In the genomic region with DNA sequence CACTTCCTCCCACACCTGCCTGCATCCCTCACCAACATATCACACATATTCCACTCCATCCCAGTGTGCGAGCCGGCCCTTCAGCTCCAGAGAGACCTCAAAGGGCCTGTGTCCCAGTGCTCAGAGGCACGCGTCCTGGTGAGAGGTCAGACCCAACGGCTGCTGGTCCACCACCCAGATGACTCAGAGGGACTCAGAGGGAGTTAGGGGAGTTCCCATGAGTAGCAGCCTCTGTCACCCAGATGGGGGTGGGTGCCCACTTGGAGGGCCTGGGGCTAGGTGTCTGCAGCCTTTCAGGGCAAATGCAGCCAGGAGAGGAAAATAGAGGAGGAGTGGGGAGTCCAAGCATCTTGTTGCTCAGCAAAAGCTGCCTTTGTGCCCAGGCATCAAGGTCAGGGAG, we compare ENCODE assay signal across 6 cellular contexts.
DNase-seq lines count a peak whose midpoint lies in the region; ATAC-seq, FAIRE-seq and TF ChIP-seq lines count a peak whose summit lies in the region.
"Not testable (repeated sequence)": the region's sequence is repeated elsewhere in the genome, so short reads cannot be mapped to it uniquely, and the experiment has no call there.

No MANE protein-coding gene starts in this region.

- POLR2A ChIA-PET in GM10248 (lab: Yijun Ruan, JAX); Panc1 (lab: Charles Lee); H1 (lab: Charles Lee; ENCODE audit: partially characterized antibody): not testable (repeated sequence)

- CTCF ChIA-PET in GM10248 (lab: Yijun Ruan, JAX); Panc1 (lab: Charles Lee); H1 (lab: Charles Lee; ENCODE audit: partially characterized antibody): not testable (repeated sequence)

- not testable (repeated sequence) for H3K27ac ChIP-seq in Panc1 (ENCODE audit: low read length); H1 (ENCODE audit: low read depth, low read length)

- not testable (repeated sequence) for H3K56ac ChIP-seq in H1 (replicated peaks; ENCODE audit: insufficient read length, low read depth, low read length)

- H4K5ac ChIP-seq in H1 (ENCODE audit: insufficient read length, low read depth, low read length), result not testable (repeated sequence)

- H3K23me2 ChIP-seq in H1 (ENCODE audit: low read depth, low read length), result not testable (repeated sequence)

- H3K27ac Mint-ChIP-seq in natural killer cell treated with Interleukin-12 subunit alpha and Interleukin-12 subunit beta and Interleukin-15 and Interleukin-18, amount 100 ng/mL, for 72 hours, result not testable (repeated sequence)

- H3K23ac ChIP-seq in H1 (ENCODE audit: insufficient read length), result not testable (repeated sequence)

- peak overlapping the region; percentile 51; the same call in 1 of the 2 replicates for H4K8ac ChIP-seq in H1 (ENCODE audit: extremely low read depth, insufficient read depth, low read length)

- H3K18ac ChIP-seq in H1 (ENCODE audit: extremely low read depth, low read length), result not testable (repeated sequence)

- WGBS in H1 (ENCODE audit: extremely low coverage in 1 of 2, insufficient coverage in 1 of 2, insufficient read length in 1 of 2, insufficient replicate concordance in 2 of 2, low coverage in 1 of 2, low lambda C conversion rate in 2 of 2, missing lambda C conversion rate in 1 of 2), 2 experiments, result no CpG with 5 or more reads among the region's 5 CpGs

- H3K4ac ChIP-seq in H1 (replicated peaks; ENCODE audit: insufficient read length, low read depth, low read length), result not testable (repeated sequence)

- H3K79me1 ChIP-seq in H1 (ENCODE audit: low read depth, low read length), result not testable (repeated sequence)

- H2BK120ac ChIP-seq in H1 (replicated peaks; ENCODE audit: low read depth, low read length), result not testable (repeated sequence)

- H3K4me3 ChIP-seq in Panc1 (ENCODE audit: low read depth in 2 of 2, low read length in 2 of 2); H1 (ENCODE audit: extremely low read depth in 1 of 4, insufficient read depth in 2 of 4, low read depth in 3 of 4, low read length in 4 of 4): not testable (repeated sequence)

- H2AFZ ChIP-seq in H1 (ENCODE audit: low read length), result not testable (repeated sequence)

- H3K9ac ChIP-seq in H1 (replicated peaks in 1 of 4; ENCODE audit: extremely low read depth in 1 of 4, low read depth in 3 of 4, low read length in 3 of 4), result not testable (repeated sequence)

- H3K9me3 ChIP-seq in Panc1 (ENCODE audit: control insufficient read depth, insufficient read depth, low read depth, low read length); H1 (ENCODE audit: insufficient read depth in 2 of 2, low read depth in 1 of 2, low read length in 1 of 2): not testable (repeated sequence)

- not testable (repeated sequence) for H3K27me3 Mint-ChIP-seq in natural killer cell treated with Interleukin-12 subunit alpha and Interleukin-12 subunit beta and Interleukin-15 and Interleukin-18, amount 100 ng/mL, for 72 hours

- H3K4me2 ChIP-seq in H1 (ENCODE audit: insufficient read depth in 1 of 2, low read depth in 2 of 2, low read length in 2 of 2), result not testable (repeated sequence)

- not testable (repeated sequence) for H4K20me1 ChIP-seq in H1 (replicated peaks in 1 of 2; ENCODE audit: control insufficient read depth in 1 of 2, insufficient read depth in 2 of 2, low read length in 2 of 2)

- H3K4me3 Mint-ChIP-seq in natural killer cell treated with Interleukin-12 subunit alpha and Interleukin-12 subunit beta and Interleukin-15 and Interleukin-18, amount 100 ng/mL, for 72 hours, result not testable (repeated sequence)

- H2BK12ac ChIP-seq in H1 (ENCODE audit: low read depth, low read length), result not testable (repeated sequence)

- H3K4me1 Mint-ChIP-seq in natural killer cell treated with Interleukin-12 subunit alpha and Interleukin-12 subunit beta and Interleukin-15 and Interleukin-18, amount 100 ng/mL, for 72 hours (ENCODE audit: low read depth in 2 of 2), result not testable (repeated sequence)

- H3K14ac ChIP-seq in H1 (ENCODE audit: insufficient read length), result not testable (repeated sequence)

- H2AK5ac ChIP-seq in H1 (ENCODE audit: low read depth, low read length), result not testable (repeated sequence)

- FAIRE-seq in H1 (lab: Jason Lieb, UNC), result not testable (repeated sequence)

- H3K79me2 ChIP-seq in H1 (ENCODE audit: control insufficient read depth in 1 of 2, insufficient read depth in 2 of 2, low read length in 2 of 2), result not testable (repeated sequence)

- H3K27me3 ChIP-seq in Panc1 (ENCODE audit: control insufficient read depth, insufficient read depth, low read length); H1 (replicated peaks in 1 of 4; ENCODE audit: control insufficient read depth in 3 of 4, extremely low read depth in 1 of 4, insufficient read depth in 3 of 4, low read length in 3 of 4): not testable (repeated sequence)

- H3K9me3 Mint-ChIP-seq in natural killer cell treated with Interleukin-12 subunit alpha and Interleukin-12 subunit beta and Interleukin-15 and Interleukin-18, amount 100 ng/mL, for 72 hours, result not testable (repeated sequence)

- H2BK20ac ChIP-seq in H1 (ENCODE audit: low read length), result not testable (repeated sequence)

- peak; percentile 15 for DNase-seq in Daoy (ENCODE audit: low read depth)
- DNase-seq in GM10248 (ENCODE audit: extremely low spot score), result peak; percentile 8
- not testable (repeated sequence) for DNase-seq in Panc1 (ENCODE audit: low read depth, low spot score); H1 (ENCODE audit: low read depth in 1 of 2, low spot score in 2 of 2); natural killer cell treated with Interleukin-12 subunit alpha and Interleukin-12 subunit beta and Interleukin-15 and Interleukin-18, amount 100 ng/mL, for 72 hours (ENCODE audit: low spot score)

- in situ Hi-C loops in Panc1 (cut with HindIII; ENCODE audit: low pct_unique_long_range_greater_than_20kb, low sequenced_read_pairs), result not testable (repeated sequence)

- H2BK5ac ChIP-seq in H1 (ENCODE audit: low read depth, low read length), result not testable (repeated sequence)

- TF ChIP-seq EP300 in H1 (IDR thresholded peaks at IDR 0.05; ENCODE audit: borderline replicate concordance in 1 of 2, low read depth in 2 of 2, low read length in 2 of 2), result not testable (repeated sequence)

- H4K91ac ChIP-seq in H1 (replicated peaks; ENCODE audit: insufficient read length, low read length), result not testable (repeated sequence)

- intact Hi-C loops in Panc1 (cut with micrococcal nuclease; ENCODE audit: unreplicated experiment), result not testable (repeated sequence)

- TF ChIP-seq POLR2A in H1 (IDR thresholded peaks at IDR 0.05; ENCODE audit: control extremely low read depth in 1 of 2, low read depth in 2 of 2, low read length in 2 of 2), result not testable (repeated sequence)

- TF ChIP-seq RAD21 in H1 (IDR thresholded peaks at IDR 0.05 in 1 of 2, conservative IDR thresholded peaks at IDR 0.05 in 1 of 2; ENCODE audit: low read depth in 2 of 2, low read length in 2 of 2), result not testable (repeated sequence)

- H2BK15ac ChIP-seq in H1 (ENCODE audit: low read length), result not testable (repeated sequence)

- not testable (repeated sequence) for H3K4me1 ChIP-seq in Panc1 (ENCODE audit: control insufficient read depth, insufficient read depth, low read length); H1 (replicated peaks in 1 of 4; ENCODE audit: control insufficient read depth in 3 of 4, insufficient read depth in 4 of 4, low read length in 3 of 4)

- ATAC-seq in GM21619 (IDR thresholded peaks at IDR 0.05; ENCODE audit: unreplicated experiment), result peak; percentile 47
- peak; percentile 38; the same call in 1 of the 2 replicates for ATAC-seq in Panc1
- ATAC-seq in natural killer cell treated with Interleukin-12 subunit alpha and Interleukin-12 subunit beta and Interleukin-15 and Interleukin-18, amount 100 ng/mL, for 72 hours, result peak; percentile 41 to 55

- not testable (repeated sequence) for H3K36me3 Mint-ChIP-seq in natural killer cell treated with Interleukin-12 subunit alpha and Interleukin-12 subunit beta and Interleukin-15 and Interleukin-18, amount 100 ng/mL, for 72 hours

- not testable (repeated sequence) for TF ChIP-seq CTCF in GM10248 (IDR thresholded peaks at IDR 0.05; ENCODE audit: control extremely low read depth, extremely low read depth, low read depth, missing control alignments); Panc1 (IDR thresholded peaks at IDR 0.05); H1 (IDR thresholded peaks at IDR 0.05; ENCODE audit: control extremely low read depth in 1 of 3, insufficient read depth in 1 of 3, low read depth in 1 of 3, low read length in 3 of 3)

- BruUV-seq in Panc1 (replicated peaks; lab: Mats Ljungman, UMichigan), result not testable (repeated sequence)

- not testable (repeated sequence) for H3K36me3 ChIP-seq in Panc1 (ENCODE audit: control insufficient read depth, insufficient read depth, low read length); H1 (ENCODE audit: control insufficient read depth in 2 of 4, insufficient read depth in 4 of 4, low read length in 3 of 4)
